18 cellular contexts compared by ENCODE assay signal in the genomic region with DNA sequence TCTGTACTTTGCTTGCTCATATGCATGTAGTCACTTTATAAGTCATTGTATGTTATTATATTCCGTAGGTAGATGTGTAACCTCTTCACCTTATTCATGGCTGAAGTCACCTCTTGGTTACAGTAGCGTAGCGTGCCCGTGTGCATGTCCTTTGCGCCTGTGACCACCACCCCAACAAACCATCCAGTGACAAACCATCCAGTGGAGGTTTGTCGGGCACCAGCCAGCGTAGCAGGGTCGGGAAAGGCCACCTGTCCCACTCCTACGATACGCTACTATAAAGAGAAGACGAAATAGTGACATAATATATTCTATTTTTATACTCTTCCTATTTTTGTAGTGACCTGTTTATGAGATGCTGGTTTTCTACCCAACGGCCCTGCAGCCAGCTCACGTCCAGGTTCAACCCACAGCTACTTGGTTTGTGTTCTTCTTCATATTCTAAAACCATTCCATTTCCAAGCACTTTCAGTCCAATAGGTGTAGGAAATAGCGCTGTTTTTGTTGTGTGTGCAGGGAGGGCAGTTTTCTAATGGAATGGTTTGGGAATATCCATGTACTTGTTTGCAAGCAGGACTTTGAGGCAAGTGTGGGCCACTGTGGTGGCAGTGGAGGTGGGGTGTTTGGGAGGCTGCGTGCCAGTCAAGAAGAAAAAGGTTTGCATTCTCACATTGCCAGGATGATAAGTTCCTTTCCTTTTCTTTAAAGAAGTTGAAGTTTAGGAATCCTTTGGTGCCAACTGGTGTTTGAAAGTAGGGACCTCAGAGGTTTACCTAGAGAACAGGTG. TPM values are rescaled to one million over a fixed set of nuclear protein-coding genes. Genes with fewer than 3 reads are reported as not detected.
"Had no signal": no experiment of that assay in that cellular context is flagged by ENCODE, and none has a peak within 500 bp of the region (broad histone marks: within the 10 kb centered on the region; RNA-seq: fewer than 3 reads in every experiment).

No MANE protein-coding gene starts in this region.

- H3K4me3 ChIP-seq: ascending aorta, dorsolateral prefrontal cortex, esophagus squamous epithelium, skin epidermis, uterus had no signal

- DNase-seq: activated CD4-positive, alpha-beta T cell treated with anti-CD3 and anti-CD28 coated beads for 4 hours; activated CD8-positive, alpha-beta memory T cell treated with anti-CD3 and anti-CD28 coated beads, Interleukin-2, amount 50 U/mL, for 4 hours; activated CD8-positive, alpha-beta T cell treated with anti-CD3 and anti-CD28 coated beads for 36 hours; activated naive CD8-positive, alpha-beta T cell treated with anti-CD3 and anti-CD28 coated beads, Interleukin-2, amount 50 U/mL, for 24 hours; activated T-cell treated with anti-CD3 and anti-CD28 coated beads, Interleukin-2, amount 50 U/mL, for 72 hours; esophagus squamous epithelium; foreskin fibroblast; glutamatergic neuron; immature natural killer cell; left colon; natural killer cell; occipital lobe; uterus had no signal

- H3K36me3 Mint-ChIP-seq: natural killer cell had no signal

- H3K27me3 Mint-ChIP-seq: activated CD8-positive, alpha-beta T cell treated with anti-CD3 and anti-CD28 coated beads for 36 hours; activated naive CD8-positive, alpha-beta T cell treated with anti-CD3 and anti-CD28 coated beads, Interleukin-2, amount 50 U/mL, for 24 hours had no signal

- H3K4me3 Mint-ChIP-seq: activated CD8-positive, alpha-beta T cell treated with anti-CD3 and anti-CD28 coated beads for 36 hours; activated naive CD8-positive, alpha-beta T cell treated with anti-CD3 and anti-CD28 coated beads, Interleukin-2, amount 50 U/mL, for 24 hours; activated T-cell treated with anti-CD3 and anti-CD28 coated beads, Interleukin-2, amount 50 U/mL, for 72 hours; immature natural killer cell; natural killer cell had no signal

- H3K27ac ChIP-seq: ascending aorta, dorsolateral prefrontal cortex, esophagus squamous epithelium, skin epidermis, uterus had no signal

- H3K9me3 Mint-ChIP-seq: activated CD8-positive, alpha-beta T cell treated with anti-CD3 and anti-CD28 coated beads for 36 hours; activated naive CD8-positive, alpha-beta T cell treated with anti-CD3 and anti-CD28 coated beads, Interleukin-2, amount 50 U/mL, for 24 hours; activated T-cell treated with anti-CD3 and anti-CD28 coated beads, Interleukin-2, amount 50 U/mL, for 72 hours; immature natural killer cell; natural killer cell had no signal

- H3K27ac Mint-ChIP-seq: activated CD8-positive, alpha-beta T cell treated with anti-CD3 and anti-CD28 coated beads for 36 hours; activated naive CD8-positive, alpha-beta T cell treated with anti-CD3 and anti-CD28 coated beads, Interleukin-2, amount 50 U/mL, for 24 hours; activated T-cell treated with anti-CD3 and anti-CD28 coated beads, Interleukin-2, amount 50 U/mL, for 72 hours; immature natural killer cell; natural killer cell had no signal

- H3K27me3 ChIP-seq: ascending aorta, dorsolateral prefrontal cortex, esophagus squamous epithelium, uterus had no signal

- H3K9me3 ChIP-seq: ascending aorta, esophagus squamous epithelium, uterus had no signal

- H3K4me1 Mint-ChIP-seq: activated naive CD8-positive, alpha-beta T cell treated with anti-CD3 and anti-CD28 coated beads, Interleukin-2, amount 50 U/mL, for 24 hours; immature natural killer cell; natural killer cell had no signal

- ATAC-seq: activated CD8-positive, alpha-beta T cell treated with anti-CD3 and anti-CD28 coated beads for 36 hours; activated naive CD8-positive, alpha-beta T cell treated with anti-CD3 and anti-CD28 coated beads, Interleukin-2, amount 50 U/mL, for 24 hours; activated T-cell treated with anti-CD3 and anti-CD28 coated beads, Interleukin-2, amount 50 U/mL, for 72 hours; left colon; natural killer cell had no signal

- H3K36me3 ChIP-seq: uterus had no signal

- H3K4me1 ChIP-seq: ascending aorta, uterus had no signal

RNA-seq across cellular contexts. Expression of gene FGF19, which starts 51.8 kb away (rescaled TPM):
- total RNA-seq: activated CD8-positive, alpha-beta T cell treated with anti-CD3 and anti-CD28 coated beads for 36 hours; ascending aorta; bronchial epithelial cell; dorsolateral prefrontal cortex; esophagus squamous epithelium; left colon; natural killer cell; occipital lobe; renal cortical epithelial cell had no signal
- polyA plus RNA-seq: immature natural killer cell had no signal
